In genomic region chr4:121801715-121802075, GRCh38 we compare ENCODE assay signal across 8 cellular contexts. TPM values are rescaled to one million over a fixed set of nuclear protein-coding genes. Genes with fewer than 3 reads are reported as not detected.
DNase-seq lines count a peak whose midpoint lies in the region; ATAC-seq and TF ChIP-seq lines count a peak whose summit lies in the region.

No MANE protein-coding gene starts in this region.

- DNase-seq in AG04450 (ENCODE audit: low read depth, low spot score) (no peak), choroid plexus epithelial cell (ENCODE audit: low read depth) (no peak), naive B cell (no peak), 8988T (no peak), SHP77 (lab: John Stamatoyannopoulos, UW) (no peak), NCI-H2081 (lab: John Stamatoyannopoulos, UW) (no peak)

- TF ChIP-seq CTCF in AG04450 (IDR thresholded peaks at IDR 0.05; ENCODE audit: low read depth, low read length) (no peak), choroid plexus epithelial cell (conservative IDR thresholded peaks at IDR 0.05; ENCODE audit: low read depth, low read length) (no peak)

- H3K9ac ChIP-seq in HUES64 (ENCODE audit: low read depth, low read length) = peak overlapping the region; percentile 96

- H3K36me3 ChIP-seq in HUES64 (ENCODE audit: insufficient read depth, low read length) = peaks cover 46% of the 10 kb centered on the region

- POLR2A ChIA-PET in AG04450 (lab: Yijun Ruan, JAX) = interaction anchor here (0.8 to 0.9 kb wide), 2 partner anchors 12 to 133 kb away, joined by 3 to 4 read pairs; no protein-coding TSS in a partner anchor

- H3K9me3 Mint-ChIP-seq in naive B cell = no peaks in the 10 kb centered on the region

- H3K4me1 Mint-ChIP-seq in naive B cell = peaks cover 14 to 34% (median 16%) of the 10 kb centered on the region in 3 donors

- H3K4me3 Mint-ChIP-seq in naive B cell = peak overlapping the region; percentile 82 to 98 (median 93)

- H3K27me3 ChIP-seq in AG04450 (ENCODE audit: control insufficient read depth, insufficient read depth, low read length) (no peaks in the 10 kb centered on the region), HUES64 (ENCODE audit: insufficient read depth, low read length) (no peaks in the 10 kb centered on the region)

- 16% methylated on average over 4 of the region's 4 CpGs for WGBS in HUES64

- no peak for ATAC-seq in naive B cell (ENCODE audit: low read depth in 2 of 2)
- no peak for ATAC-seq in HG03354 (IDR thresholded peaks at IDR 0.05; ENCODE audit: poor library complexity, severe bottlenecking, unreplicated experiment)

- CTCF ChIA-PET in AG04450 (lab: Charles Lee) = no interaction called here

- H3K27ac Mint-ChIP-seq in naive B cell = peak overlapping the region; percentile 96 to 99 (median 98)

- H3K4me3 ChIP-seq in AG04450 (ENCODE audit: low read depth, low read length) (peak overlapping the region; percentile 96), HUES64 (ENCODE audit: low read length) (peak overlapping the region; percentile 85), choroid plexus epithelial cell (ENCODE audit: low read depth, low read length) (peak overlapping the region; percentile 100)

- H3K27ac ChIP-seq in AG04450 (ENCODE audit: low read depth, low read length) (no peak overlapping the region), HUES64 (ENCODE audit: low read depth, low read length) (peak overlapping the region; percentile 86)

- H3K36me3 Mint-ChIP-seq in naive B cell = peaks cover 5 to 12% of the 10 kb centered on the region in 2 donors

- peaks cover 7% of the 10 kb centered on the region for H3K4me1 ChIP-seq in HUES64 (ENCODE audit: insufficient read depth, low read length)

- H3K27me3 Mint-ChIP-seq in naive B cell = no peaks in the 10 kb centered on the region

- H3K9me3 ChIP-seq in AG04450 (ENCODE audit: control insufficient read depth, insufficient read depth, low read length) = no peaks in the 10 kb centered on the region
- H3K9me3 ChIP-seq in HUES64 (ENCODE audit: insufficient read depth, low read depth, low read length) = no peaks in the 10 kb centered on the region

RNA-seq across cellular contexts. Expression of gene EXOSC9, which starts 0.6 kb away (rescaled TPM):
- polyA plus RNA-seq in AG04450 (2011; rRNA removed) = 23.5 and 34.7 TPM in 2 replicates
- 25.4 and 42.3 TPM in 2 replicates for polyA minus RNA-seq in AG04450 (2011; rRNA and poly(A)+ RNA removed)
- polyA plus RNA-seq in HUES64 (2013, experiment 1 of 2) = 71.6 TPM
- 71.4 TPM for polyA plus RNA-seq in HUES64 (2013, experiment 2 of 2)
- polyA plus RNA-seq in naive B cell (ENCODE audit: low read depth in 6 of 6) = 10 to 100 TPM; 12.0 to 45.3 (median 40.1) TPM

RNA-seq across cellular contexts. Expression of gene CCNA2, which starts 22.0 kb away (rescaled TPM):
- 13.1 and 18.6 TPM in 2 replicates for polyA plus RNA-seq in AG04450 (2011; rRNA removed)
- 4.8 and 10.8 TPM in 2 replicates for polyA minus RNA-seq in AG04450 (2011; rRNA and poly(A)+ RNA removed)
- 87.6 TPM for polyA plus RNA-seq in HUES64 (2013, experiment 1 of 2)
- polyA plus RNA-seq in HUES64 (2013, experiment 2 of 2) = 92.6 TPM
- polyA plus RNA-seq in naive B cell (ENCODE audit: low read depth in 6 of 6) = under 1 TPM in 3 of 6 donors, not detected in 3; 0.08 to 0.31 (median 0.13) TPM

RNA-seq across cellular contexts. Expression of gene SMIM43, which starts 36.7 kb away (rescaled TPM):
- 6.0 and 7.4 TPM in 2 replicates for polyA plus RNA-seq in AG04450 (2011; rRNA removed)
- 2.0 and 2.2 TPM in 2 replicates for polyA minus RNA-seq in AG04450 (2011; rRNA and poly(A)+ RNA removed)
- 1.4 TPM for polyA plus RNA-seq in HUES64 (2013, experiment 1 of 2)
- polyA plus RNA-seq in HUES64 (2013, experiment 2 of 2) = 1.3 TPM
- polyA plus RNA-seq in naive B cell (ENCODE audit: low read depth in 6 of 6) = not detected

Comparison
In these comparisons a context has a peak if more than half of its experiments do, and no peak if none do; other contexts are left out.
1. RNA of gene CCNA2, which starts 22.0 kb away (polyA plus RNA-seq): 13.1 to 18.6 TPM in AG04450; 0.08 to 0.31 TPM in naive B cell; every median in the first group is over 10 times any median in the second.
2. Peak in every context shown above with its lines, with median percentiles within 50 percentile points of each other: H3K4me3 ChIP-seq.